ENCODE assay signal across 8 cellular contexts in genomic region chr19:56333506-56333905, GRCh38. TPM values are rescaled to one million over a fixed set of nuclear protein-coding genes. Genes with fewer than 3 reads are reported as not detected.
DNase-seq lines count a peak whose midpoint lies in the region; ATAC-seq, FAIRE-seq and TF ChIP-seq lines count a peak whose summit lies in the region.

No MANE protein-coding gene starts in this region.

- TF ChIP-seq CTCF in HL-60 (IDR thresholded peaks at IDR 0.05; ENCODE audit: insufficient read depth, low read length): peak; percentile 60
- peak; percentile 75 for TF ChIP-seq CTCF in kidney (IDR thresholded peaks at IDR 0.05; ENCODE audit: borderline replicate concordance, extremely low read depth, insufficient read depth)

- H3K9me3 Mint-ChIP-seq in stimulated activated naive CD8-positive, alpha-beta T cell treated with anti-CD3 and anti-CD28 coated beads, Interleukin-15, amount 100 ng/mL, for 72 hours: peaks cover 7 to 14% of the 10 kb centered on the region in 2 donors

- no peaks in the 10 kb centered on the region for H3K4me1 ChIP-seq in NT2/D1 (ENCODE audit: insufficient read depth, insufficient read length)
- no peaks in the 10 kb centered on the region for H3K4me1 ChIP-seq in kidney (ENCODE audit: control insufficient read depth in 1 of 2, insufficient read depth in 1 of 2, low read depth in 1 of 2, low read length in 2 of 2)

- H3K27me3 Mint-ChIP-seq in stimulated activated naive CD8-positive, alpha-beta T cell treated with anti-CD3 and anti-CD28 coated beads, Interleukin-15, amount 100 ng/mL, for 72 hours: no peaks in the 10 kb centered on the region

- peaks cover 12% of the 10 kb centered on the region for H3K9me3 ChIP-seq in NT2/D1 (ENCODE audit: insufficient read depth, low read length)
- no peaks in the 10 kb centered on the region for H3K9me3 ChIP-seq in kidney (ENCODE audit: control insufficient read depth in 1 of 2, low read length in 2 of 2)

- H3K4me1 Mint-ChIP-seq in stimulated activated naive CD8-positive, alpha-beta T cell treated with anti-CD3 and anti-CD28 coated beads, Interleukin-15, amount 100 ng/mL, for 72 hours: no peaks in the 10 kb centered on the region

- no peak overlapping the region for H3K4me3 Mint-ChIP-seq in stimulated activated naive CD8-positive, alpha-beta T cell treated with anti-CD3 and anti-CD28 coated beads, Interleukin-15, amount 100 ng/mL, for 72 hours

- H3K27ac ChIP-seq in HL-60 (replicated peaks): no peak overlapping the region
- H3K27ac ChIP-seq in kidney (ENCODE audit: low read depth in 2 of 2, low read length in 2 of 2): no peak overlapping the region

- intact Hi-C loops in kidney (cut with DNase I): loop anchor here (10.0 kb wide), 1 partner anchor 239 kb away; no protein-coding TSS in a partner anchor

- H3K9ac ChIP-seq in NT2/D1 (ENCODE audit: insufficient read length, low read depth) (no peak overlapping the region), kidney (ENCODE audit: low read length in 2 of 2) (no peak overlapping the region)

- H3K4me3 ChIP-seq in HL-60 (replicated peaks; ENCODE audit: insufficient read depth, low read length) (no peak overlapping the region), NT2/D1 (ENCODE audit: insufficient read length, low read depth) (no peak overlapping the region), kidney (ENCODE audit: low read length in 2 of 2) (no peak overlapping the region)

- H3K27me3 ChIP-seq in HL-60 (ENCODE audit: insufficient read depth, poor library complexity, severe bottlenecking) (no peaks in the 10 kb centered on the region), NT2/D1 (ENCODE audit: insufficient read depth, insufficient read length) (no peaks in the 10 kb centered on the region)

- no peak overlapping the region for H3K27ac Mint-ChIP-seq in stimulated activated naive CD8-positive, alpha-beta T cell treated with anti-CD3 and anti-CD28 coated beads, Interleukin-15, amount 100 ng/mL, for 72 hours

- peak; percentile 3 for FAIRE-seq in kidney (lab: Jason Lieb, UNC)

- DNase-seq in DMS153 treated with DMSO at 0.1 percent for 48 hours (lab: John Stamatoyannopoulos, UW; ENCODE audit: unreplicated experiment) (peak; percentile 24), HL-60 (ENCODE audit: low read depth in 1 of 2, low spot score in 1 of 2) (peak; percentile 52 to 72), NT2/D1 (ENCODE audit: low read depth, low spot score) (peak; percentile 9), kidney (no peak)
- DNase-seq in activated naive CD4-positive, alpha-beta T cell treated with anti-CD3 and anti-CD28 coated beads, Interleukin-2, amount 50 U/mL, for 16 hours: peak; percentile 34
- DNase-seq in stimulated activated naive CD8-positive, alpha-beta T cell treated with anti-CD3 and anti-CD28 coated beads, Interleukin-15, amount 100 ng/mL, for 72 hours: peak; percentile 28 to 35

- H3K36me3 ChIP-seq in NT2/D1 (ENCODE audit: insufficient read depth, insufficient read length, low read length): no peaks in the 10 kb centered on the region
- no peaks in the 10 kb centered on the region for H3K36me3 ChIP-seq in kidney (ENCODE audit: control insufficient read depth in 1 of 2, insufficient read depth in 2 of 2, low read length in 2 of 2)

- ATAC-seq in stimulated activated naive CD8-positive, alpha-beta T cell treated with anti-CD3 and anti-CD28 coated beads, Interleukin-15, amount 100 ng/mL, for 72 hours: peak; percentile 56
- ATAC-seq in HG03520 (IDR thresholded peaks at IDR 0.05; ENCODE audit: unreplicated experiment) (no peak), HG03460 (IDR thresholded peaks at IDR 0.05; ENCODE audit: unreplicated experiment) (no peak)

RNA-seq across cellular contexts. Expression of gene ZSCAN5A, which starts 18.9 kb away (rescaled TPM):
- 18.1 TPM for total RNA-seq in kidney
- 11.9 TPM for polyA plus RNA-seq in kidney (ENCODE audit: insufficient read depth, low read depth, low replicate concordance)

RNA-seq across cellular contexts. Expression of gene ZNF582, which starts 59.8 kb away (rescaled TPM):
- total RNA-seq in kidney: 5.0 TPM
- polyA plus RNA-seq in kidney (ENCODE audit: insufficient read depth, low read depth, low replicate concordance): 3.8 TPM
